ENCODE assay signal across 10 cellular contexts in the genomic region with DNA sequence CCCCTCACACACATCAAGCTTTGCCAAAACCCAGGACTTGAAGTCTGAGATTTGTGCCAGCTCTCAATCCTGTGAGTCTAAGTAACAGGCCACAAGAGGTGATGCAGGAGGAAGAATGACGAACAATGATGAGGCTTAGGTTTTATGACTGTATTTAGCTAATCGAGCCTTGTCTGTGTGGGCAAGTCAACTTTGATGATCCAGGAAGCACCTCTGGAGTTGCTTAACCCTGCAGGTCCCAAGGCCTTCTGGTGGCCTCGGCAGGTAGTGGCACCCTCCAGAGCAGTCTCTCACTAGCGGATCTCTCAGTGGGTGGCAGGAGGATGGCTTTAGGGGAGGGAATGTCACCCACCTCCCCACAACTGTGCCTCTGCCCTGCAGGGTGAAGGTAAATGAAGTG. TPM values are rescaled to one million over a fixed set of nuclear protein-coding genes. Genes with fewer than 3 reads are reported as not detected.
DNase-seq lines count a peak whose midpoint lies in the region; ATAC-seq, FAIRE-seq and TF ChIP-seq lines count a peak whose summit lies in the region.
"Had no signal": no experiment of that assay in that cellular context is flagged by ENCODE, and none has a peak within 500 bp of the region (broad histone marks: within the 10 kb centered on the region; RNA-seq: fewer than 3 reads in every experiment).

No MANE protein-coding gene starts in this region.

- H3K9ac ChIP-seq in Karpas-422 (ENCODE audit: low read length) (no peak overlapping the region), K562 (ENCODE audit: insufficient read depth in 1 of 2, low read depth in 2 of 2, low read length in 2 of 2) (no peak overlapping the region)

- no peak for FAIRE-seq in K562 (lab: Jason Lieb, UNC)
- FAIRE-seq: GM18507 had no signal

- no peaks in the 10 kb centered on the region for H3K9me3 Mint-ChIP-seq in activated CD8-positive, alpha-beta memory T cell treated with anti-CD3 and anti-CD28 coated beads, Interleukin-2, amount 10 ng/mL, durations not matched to agents 7 days and 5 days (ENCODE audit: low read depth)
- H3K9me3 Mint-ChIP-seq: CD4-positive, CD25-positive, alpha-beta regulatory T cell had no signal

- H3K9me2 ChIP-seq in Karpas-422 (replicated peaks; ENCODE audit: insufficient read depth, low read length) = no peaks in the 10 kb centered on the region

- intact Hi-C loops in K562 (cut with micrococcal nuclease) = no loop called here

- H3K36me3 ChIP-seq in Karpas-422 (ENCODE audit: insufficient read depth, low read length) (no peaks in the 10 kb centered on the region), K562 (ENCODE audit: control insufficient read depth, insufficient read depth, low read length) (no peaks in the 10 kb centered on the region), osteoblast (ENCODE audit: insufficient read depth, low read length) (no peaks in the 10 kb centered on the region)

- H4K20me1 ChIP-seq in Karpas-422 (ENCODE audit: insufficient read depth, low read depth, low read length) (no peaks in the 10 kb centered on the region), K562 (replicated peaks; ENCODE audit: control insufficient read depth, insufficient read depth, low read length) (no peaks in the 10 kb centered on the region), osteoblast (ENCODE audit: insufficient read depth, low read length) (no peaks in the 10 kb centered on the region)

- H3K9me1 ChIP-seq in K562 (ENCODE audit: control insufficient read depth, insufficient read depth, low read length) = no peaks in the 10 kb centered on the region

- DNase-seq in activated CD8-positive, alpha-beta memory T cell treated with anti-CD3 and anti-CD28 coated beads, Interleukin-2, amount 10 ng/mL, durations not matched to agents 7 days and 5 days = no peak
- DNase-seq in activated CD8-positive, alpha-beta memory T cell treated with anti-CD3 and anti-CD28 coated beads, Interleukin-2, amount 50 U/mL, for 48 hours = no peak
- peak; percentile 52 for DNase-seq in Karpas-422
- no peak for DNase-seq in K562 (ENCODE audit: extremely low read depth in 1 of 4, low spot score in 3 of 4)
- peak; percentile 91 for DNase-seq in osteoblast (ENCODE audit: insufficient read length, low spot score, missing footprints)
- no peak for DNase-seq in cerebellar nuclear complex (lab: John Stamatoyannopoulos, UW)
- no peak for DNase-seq in medulla oblongata (ENCODE audit: extremely low spot score)
- no peak for DNase-seq in NCI-H524 treated with DMSO at 0.1 percent for 48 hours (lab: John Stamatoyannopoulos, UW)

- TF ChIP-seq RAD21 in K562 (CRISPR knock-in tag; conservative IDR thresholded peaks at IDR 0.05 in 1 of 2, IDR thresholded peaks at IDR 0.05 in 1 of 2) = no peak

- in situ Hi-C loops in K562 (cut with MboI) = no loop called here

- peaks cover 15% of the 10 kb centered on the region for H3K27me3 Mint-ChIP-seq in activated CD8-positive, alpha-beta memory T cell treated with anti-CD3 and anti-CD28 coated beads, Interleukin-2, amount 10 ng/mL, durations not matched to agents 7 days and 5 days

- CTCF ChIA-PET in activated CD8-positive, alpha-beta memory T cell treated with anti-CD3 and anti-CD28 coated beads, Interleukin-2, amount 10 ng/mL, durations not matched to agents 7 days and 5 days (lab: Charles Lee) = interaction anchor here (0.8 to 3.2 kb wide), 10 partner anchors 10 to 80 kb away, joined by 3 to 17 read pairs (median 3); a partner anchor contains a TSS
- CTCF ChIA-PET in K562 (lab: Yijun Ruan, JAX; ENCODE audit: low intra/inter-chr PET ratio) = no interaction called here

- ATAC-seq in activated CD8-positive, alpha-beta memory T cell treated with anti-CD3 and anti-CD28 coated beads, Interleukin-2, amount 10 ng/mL, durations not matched to agents 7 days and 5 days = peak; percentile 43
- ATAC-seq in K562 = peak; percentile 45; the same call in 2 of the 3 replicates

- TF ChIP-seq POLR2A in K562 (conservative IDR thresholded peaks at IDR 0.05) = no peak

- H3K4me1 Mint-ChIP-seq in activated CD8-positive, alpha-beta memory T cell treated with anti-CD3 and anti-CD28 coated beads, Interleukin-2, amount 10 ng/mL, durations not matched to agents 7 days and 5 days = peaks cover 21% of the 10 kb centered on the region
- H3K4me1 Mint-ChIP-seq: CD4-positive, CD25-positive, alpha-beta regulatory T cell had no signal

- TF ChIP-seq CTCF in K562 (IDR thresholded peaks at IDR 0.05 in 2 of 3, conservative IDR thresholded peaks at IDR 0.05 in 1 of 3; ENCODE audit: insufficient read depth in 2 of 3, low read depth in 1 of 3, low read length in 3 of 3) (0 out of 6 replicates have a peak, but pooled peaks of 1 of the 3 experiments have one; percentile 30), osteoblast (IDR thresholded peaks at IDR 0.05; ENCODE audit: extremely low read depth, low read depth, low read length) (no peak)

- H3K36me3 Mint-ChIP-seq in activated CD8-positive, alpha-beta memory T cell treated with anti-CD3 and anti-CD28 coated beads, Interleukin-2, amount 10 ng/mL, durations not matched to agents 7 days and 5 days = no peaks in the 10 kb centered on the region
- H3K36me3 Mint-ChIP-seq: CD4-positive, CD25-positive, alpha-beta regulatory T cell had no signal

- no peak for TF ChIP-seq EP300 in K562 (IDR thresholded peaks at IDR 0.05; ENCODE audit: low read length)

- H3K4me2 ChIP-seq in Karpas-422 (ENCODE audit: low read depth, low read length, poor library complexity, severe bottlenecking) (no peak overlapping the region), K562 (ENCODE audit: insufficient read depth, low read length) (no peak overlapping the region), osteoblast (ENCODE audit: insufficient read depth, low read length) (no peak overlapping the region)

- WGBS in K562 (ENCODE audit: insufficient coverage, low coverage, missing lambda C conversion rate) = 39% methylated on average over 4 of the region's 4 CpGs

- peaks cover 39% of the 10 kb centered on the region for H3K4me1 ChIP-seq in Karpas-422 (ENCODE audit: low read length)
- H3K4me1 ChIP-seq in K562 (replicated peaks in 1 of 2; ENCODE audit: control insufficient read depth in 2 of 2, insufficient read depth in 2 of 2, low read length in 2 of 2) = peaks cover 31% of the 10 kb centered on the region in 2 experiments
- peaks cover 17% of the 10 kb centered on the region for H3K4me1 ChIP-seq in osteoblast (ENCODE audit: insufficient read depth, low read length)

- H3K4me3 ChIP-seq in Karpas-422 (ENCODE audit: low read length) (no peak overlapping the region), K562 (no peak overlapping the region), osteoblast (ENCODE audit: insufficient read depth, low read length) (no peak overlapping the region)

- H3K9me3 ChIP-seq in Karpas-422 (ENCODE audit: low read length) = no peaks in the 10 kb centered on the region
- H3K9me3 ChIP-seq in K562 (replicated peaks; ENCODE audit: control insufficient read depth, insufficient read depth, low read depth, low read length) = no peaks in the 10 kb centered on the region
- no peaks in the 10 kb centered on the region for H3K9me3 ChIP-seq in osteoblast (ENCODE audit: low read depth, low read length)

- H3K27me3 ChIP-seq in Karpas-422 (ENCODE audit: low read length) (no peaks in the 10 kb centered on the region), K562 (ENCODE audit: control insufficient read depth in 2 of 2, insufficient read depth in 2 of 2, low read length in 2 of 2) (no peaks in the 10 kb centered on the region), osteoblast (ENCODE audit: insufficient read depth, low read length) (no peaks in the 10 kb centered on the region)

- H3K79me2 ChIP-seq in Karpas-422 (ENCODE audit: low read length) (no peaks in the 10 kb centered on the region), K562 (ENCODE audit: control insufficient read depth, insufficient read depth, low read length) (no peaks in the 10 kb centered on the region), osteoblast (ENCODE audit: insufficient read depth, low read length) (no peaks in the 10 kb centered on the region)

- H2AFZ ChIP-seq in Karpas-422 (ENCODE audit: low read length) (no peak overlapping the region), K562 (ENCODE audit: low read depth, low read length) (peak overlapping the region; percentile 41; the same call in 1 of the 2 replicates), osteoblast (ENCODE audit: low read length) (peak overlapping the region; percentile 60)

- H3K4me3 Mint-ChIP-seq in activated CD8-positive, alpha-beta memory T cell treated with anti-CD3 and anti-CD28 coated beads, Interleukin-2, amount 10 ng/mL, durations not matched to agents 7 days and 5 days = no peak overlapping the region
- H3K4me3 Mint-ChIP-seq: CD4-positive, CD25-positive, alpha-beta regulatory T cell had no signal

- H3K27ac ChIP-seq in Karpas-422 (ENCODE audit: low read length) (no peak overlapping the region), K562 (ENCODE audit: extremely low read depth, low read depth, low read length) (no peak overlapping the region), osteoblast (ENCODE audit: low read depth, low read length) (peak overlapping the region; percentile 12)

- no TSS peak for BruUV-seq in K562 (replicated peaks; lab: Mats Ljungman, UMichigan)

- POLR2A ChIA-PET in K562 (lab: Yijun Ruan, JAX) = interaction anchor here (0.7 to 1.7 kb wide), 6 partner anchors 10 to 43 kb away, joined by 3 to 8 read pairs (median 4); no protein-coding TSS in a partner anchor

- no peak overlapping the region for H3K27ac Mint-ChIP-seq in activated CD8-positive, alpha-beta memory T cell treated with anti-CD3 and anti-CD28 coated beads, Interleukin-2, amount 10 ng/mL, durations not matched to agents 7 days and 5 days
- H3K27ac Mint-ChIP-seq: CD4-positive, CD25-positive, alpha-beta regulatory T cell had no signal

RNA-seq across cellular contexts. Expression of a gene that starts 28.7 kb away (rescaled TPM):
- total RNA-seq in activated CD8-positive, alpha-beta memory T cell treated with anti-CD3 and anti-CD28 coated beads, Interleukin-2, amount 10 ng/mL, durations not matched to agents 7 days and 5 days = 100 to 1,000 TPM; 215 to 262 TPM
- total RNA-seq in Karpas-422 (2014; rRNA removed; shearing (Covaris generic); ENCODE audit: low replicate concordance) = 213 and 402 TPM in 2 replicates
- 452 and 764 TPM in 2 replicates for total RNA-seq in K562 (2011; cell fraction: chromatin; rRNA removed; ENCODE audit: low replicate concordance)
- 478 and 540 TPM in 2 replicates for total RNA-seq in K562 (2011; cell fraction: nucleolus; rRNA removed)
- total RNA-seq in K562 (2011; cell fraction: nucleoplasm; rRNA removed) = 403 and 415 TPM in 2 replicates
- total RNA-seq in K562 (2014; rRNA removed) = 85.0 and 91.5 TPM in 2 replicates
- total RNA-seq in K562 (2014; rRNA removed; fragmentation: Illumina TruSeq; extraction: Trizol) = 70.8 and 71.7 TPM in 2 replicates
- total RNA-seq in K562 (2015; rRNA removed; fragmentation: Illumina TruSeq; extraction: Trizol) = 67.0 and 73.7 TPM in 2 replicates
- total RNA-seq in K562 (2021) = 113 and 131 TPM in 2 replicates
- polyA plus RNA-seq in K562 (2011; rRNA removed) = 132 and 208 TPM in 2 replicates
- 78.0 and 96.3 TPM in 2 replicates for polyA plus RNA-seq in K562 (2011; cell fraction: cytosol; rRNA removed)
- polyA plus RNA-seq in K562 (2011; cell fraction: nucleus; rRNA removed) = 1,392 and 1,556 TPM in 2 replicates
- polyA plus RNA-seq in K562 (2012) = 134 and 270 TPM in 2 replicates
- 96.7 and 100 TPM in 2 replicates for polyA plus RNA-seq in K562 (2014; fragmentation: Illumina TruSeq; extraction: Trizol)
- polyA plus RNA-seq in K562 (2014; fragmentation: Nextera tagmentation; extraction: Ambion mirVana) = 10 to 100 TPM; 44.2 to 73.0 TPM
- 152 and 202 TPM in 2 replicates for polyA plus RNA-seq in K562 (2014; rRNA removed)
- 81.6 and 111 TPM in 2 replicates for polyA minus RNA-seq in K562 (2011; rRNA and poly(A)+ RNA removed)
- 35.1 and 37.0 TPM in 2 replicates for polyA minus RNA-seq in K562 (2011; cell fraction: cytosol; rRNA and poly(A)+ RNA removed)
- polyA minus RNA-seq in K562 (2011; cell fraction: nucleus; rRNA and poly(A)+ RNA removed) = 206 and 291 TPM in 2 replicates
- 46.6 and 50.3 TPM in 2 replicates for total RNA-seq in osteoblast

RNA-seq across cellular contexts. Expression of a gene that starts 38.0 kb away (rescaled TPM):
- total RNA-seq in activated CD8-positive, alpha-beta memory T cell treated with anti-CD3 and anti-CD28 coated beads, Interleukin-2, amount 10 ng/mL, durations not matched to agents 7 days and 5 days = 10 to 100 TPM in 1 of 2 experiments, 1 to 10 TPM in 1; 5.4 to 14.1 TPM
- total RNA-seq in Karpas-422 (2014; rRNA removed; shearing (Covaris generic); ENCODE audit: low replicate concordance) = not detected in 2 replicates
- total RNA-seq in K562 (2011; cell fraction: chromatin; rRNA removed; ENCODE audit: low replicate concordance) = 0.46 TPM in 1 of 2 replicates, not detected in the other
- total RNA-seq in K562 (2011; cell fraction: nucleolus; rRNA removed) = 0.66 TPM in 1 of 2 replicates, not detected in the other
- 0.73 and 0.92 TPM in 2 replicates for total RNA-seq in K562 (2011; cell fraction: nucleoplasm; rRNA removed)
- total RNA-seq in K562 (2014; rRNA removed) = not detected in 2 replicates
- not detected in 2 replicates for total RNA-seq in K562 (2014; rRNA removed; fragmentation: Illumina TruSeq; extraction: Trizol)
- not detected in 2 replicates for total RNA-seq in K562 (2015; rRNA removed; fragmentation: Illumina TruSeq; extraction: Trizol)
- 0.49 TPM in 1 of 2 replicates, not detected in the other for total RNA-seq in K562 (2021)
- 0.14 and 0.22 TPM in 2 replicates for polyA plus RNA-seq in K562 (2011; rRNA removed)
- polyA plus RNA-seq in K562 (2011; cell fraction: cytosol; rRNA removed) = 0.13 TPM in 1 of 2 replicates, not detected in the other
- polyA plus RNA-seq in K562 (2011; cell fraction: nucleus; rRNA removed) = 0.52 and 1.4 TPM in 2 replicates
- 0.78 TPM in 1 of 2 replicates, not detected in the other for polyA plus RNA-seq in K562 (2012)
- 0.21 TPM in 1 of 2 replicates, not detected in the other for polyA plus RNA-seq in K562 (2014; fragmentation: Illumina TruSeq; extraction: Trizol)
- not detected for polyA plus RNA-seq in K562 (2014; fragmentation: Nextera tagmentation; extraction: Ambion mirVana)
- not detected in 2 replicates for polyA plus RNA-seq in K562 (2014; rRNA removed)
- polyA minus RNA-seq in K562 (2011; rRNA and poly(A)+ RNA removed) = not detected in 2 replicates
- polyA minus RNA-seq in K562 (2011; cell fraction: cytosol; rRNA and poly(A)+ RNA removed) = not detected in 2 replicates
- polyA minus RNA-seq in K562 (2011; cell fraction: nucleus; rRNA and poly(A)+ RNA removed) = not detected in 2 replicates
- total RNA-seq in osteoblast = 117 and 121 TPM in 2 replicates

RNA-seq across cellular contexts. Expression of a gene that starts 41.9 kb away (rescaled TPM):
- not detected for total RNA-seq in activated CD8-positive, alpha-beta memory T cell treated with anti-CD3 and anti-CD28 coated beads, Interleukin-2, amount 10 ng/mL, durations not matched to agents 7 days and 5 days
- total RNA-seq in Karpas-422 (2014; rRNA removed; shearing (Covaris generic); ENCODE audit: low replicate concordance) = 0.97 and 2.7 TPM in 2 replicates
- not detected in 2 replicates for total RNA-seq in K562 (2011; cell fraction: chromatin; rRNA removed; ENCODE audit: low replicate concordance)
- not detected in 2 replicates for total RNA-seq in K562 (2011; cell fraction: nucleolus; rRNA removed)
- not detected in 2 replicates for total RNA-seq in K562 (2011; cell fraction: nucleoplasm; rRNA removed)
- total RNA-seq in K562 (2014; rRNA removed) = not detected in 2 replicates
- total RNA-seq in K562 (2014; rRNA removed; fragmentation: Illumina TruSeq; extraction: Trizol) = not detected in 2 replicates
- not detected in 2 replicates for total RNA-seq in K562 (2015; rRNA removed; fragmentation: Illumina TruSeq; extraction: Trizol)
- 0.16 TPM in 1 of 2 replicates, not detected in the other for total RNA-seq in K562 (2021)
- polyA plus RNA-seq in K562 (2011; rRNA removed) = not detected in 2 replicates
- polyA plus RNA-seq in K562 (2011; cell fraction: cytosol; rRNA removed) = not detected in 2 replicates
- not detected in 2 replicates for polyA plus RNA-seq in K562 (2011; cell fraction: nucleus; rRNA removed)
- polyA plus RNA-seq in K562 (2012) = 0.16 and 0.17 TPM in 2 replicates
- not detected in 2 replicates for polyA plus RNA-seq in K562 (2014; fragmentation: Illumina TruSeq; extraction: Trizol)
- under 1 TPM in 1 of 2 experiments, not detected in 1; 0.03 TPM for polyA plus RNA-seq in K562 (2014; fragmentation: Nextera tagmentation; extraction: Ambion mirVana)
- not detected in 2 replicates for polyA plus RNA-seq in K562 (2014; rRNA removed)
- polyA minus RNA-seq in K562 (2011; rRNA and poly(A)+ RNA removed) = not detected in 2 replicates
- polyA minus RNA-seq in K562 (2011; cell fraction: cytosol; rRNA and poly(A)+ RNA removed) = not detected in 2 replicates
- not detected in 2 replicates for polyA minus RNA-seq in K562 (2011; cell fraction: nucleus; rRNA and poly(A)+ RNA removed)
- total RNA-seq in osteoblast = not detected in 2 replicates
- total RNA-seq: CD4-positive, CD25-positive, alpha-beta regulatory T cell had no signal

RNA-seq across cellular contexts. Expression of a gene that starts 48.5 kb away (rescaled TPM):
- 10 to 100 TPM; 56.1 to 80.8 TPM for total RNA-seq in activated CD8-positive, alpha-beta memory T cell treated with anti-CD3 and anti-CD28 coated beads, Interleukin-2, amount 10 ng/mL, durations not matched to agents 7 days and 5 days
- 48.7 and 52.7 TPM in 2 replicates for total RNA-seq in Karpas-422 (2014; rRNA removed; shearing (Covaris generic); ENCODE audit: low replicate concordance)
- total RNA-seq in K562 (2011; cell fraction: chromatin; rRNA removed; ENCODE audit: low replicate concordance) = 97.0 and 141 TPM in 2 replicates
- 104 and 118 TPM in 2 replicates for total RNA-seq in K562 (2011; cell fraction: nucleolus; rRNA removed)
- total RNA-seq in K562 (2011; cell fraction: nucleoplasm; rRNA removed) = 88.2 and 97.7 TPM in 2 replicates
- total RNA-seq in K562 (2014; rRNA removed) = 18.6 and 22.0 TPM in 2 replicates
- total RNA-seq in K562 (2014; rRNA removed; fragmentation: Illumina TruSeq; extraction: Trizol) = 38.7 and 57.0 TPM in 2 replicates
- 39.7 and 40.5 TPM in 2 replicates for total RNA-seq in K562 (2015; rRNA removed; fragmentation: Illumina TruSeq; extraction: Trizol)
- total RNA-seq in K562 (2021) = 61.4 and 67.7 TPM in 2 replicates
- polyA plus RNA-seq in K562 (2011; rRNA removed) = 57.2 and 59.8 TPM in 2 replicates
- polyA plus RNA-seq in K562 (2011; cell fraction: cytosol; rRNA removed) = 41.0 and 52.4 TPM in 2 replicates
- polyA plus RNA-seq in K562 (2011; cell fraction: nucleus; rRNA removed) = 34.1 and 41.0 TPM in 2 replicates
- polyA plus RNA-seq in K562 (2012) = 109 and 147 TPM in 2 replicates
- polyA plus RNA-seq in K562 (2014; fragmentation: Illumina TruSeq; extraction: Trizol) = 68.1 and 68.6 TPM in 2 replicates
- polyA plus RNA-seq in K562 (2014; fragmentation: Nextera tagmentation; extraction: Ambion mirVana) = 1 to 10 TPM; 2.0 to 2.8 TPM
- 40.7 and 41.4 TPM in 2 replicates for polyA plus RNA-seq in K562 (2014; rRNA removed)
- polyA minus RNA-seq in K562 (2011; rRNA and poly(A)+ RNA removed) = 79.5 and 101 TPM in 2 replicates
- 31.0 and 35.6 TPM in 2 replicates for polyA minus RNA-seq in K562 (2011; cell fraction: cytosol; rRNA and poly(A)+ RNA removed)
- 12.5 and 16.4 TPM in 2 replicates for polyA minus RNA-seq in K562 (2011; cell fraction: nucleus; rRNA and poly(A)+ RNA removed)
- 144 and 165 TPM in 2 replicates for total RNA-seq in osteoblast

RNA-seq across cellular contexts. Expression of a gene that starts 58.2 kb away (rescaled TPM):
- total RNA-seq in activated CD8-positive, alpha-beta memory T cell treated with anti-CD3 and anti-CD28 coated beads, Interleukin-2, amount 10 ng/mL, durations not matched to agents 7 days and 5 days = 10 to 100 TPM; 28.0 to 30.4 TPM
- 26.8 and 32.0 TPM in 2 replicates for total RNA-seq in Karpas-422 (2014; rRNA removed; shearing (Covaris generic); ENCODE audit: low replicate concordance)
- 19.2 and 41.8 TPM in 2 replicates for total RNA-seq in K562 (2011; cell fraction: chromatin; rRNA removed; ENCODE audit: low replicate concordance)
- 21.8 and 24.3 TPM in 2 replicates for total RNA-seq in K562 (2011; cell fraction: nucleolus; rRNA removed)
- total RNA-seq in K562 (2011; cell fraction: nucleoplasm; rRNA removed) = 31.2 and 41.6 TPM in 2 replicates
- 25.5 and 30.9 TPM in 2 replicates for total RNA-seq in K562 (2014; rRNA removed)
- total RNA-seq in K562 (2014; rRNA removed; fragmentation: Illumina TruSeq; extraction: Trizol) = 27.4 and 27.7 TPM in 2 replicates
- 24.8 and 28.2 TPM in 2 replicates for total RNA-seq in K562 (2015; rRNA removed; fragmentation: Illumina TruSeq; extraction: Trizol)
- 39.0 and 41.5 TPM in 2 replicates for total RNA-seq in K562 (2021)
- 29.2 and 35.5 TPM in 2 replicates for polyA plus RNA-seq in K562 (2011; rRNA removed)
- 33.9 and 37.5 TPM in 2 replicates for polyA plus RNA-seq in K562 (2011; cell fraction: cytosol; rRNA removed)
- polyA plus RNA-seq in K562 (2011; cell fraction: nucleus; rRNA removed) = 16.9 and 17.6 TPM in 2 replicates
- 10.9 and 17.5 TPM in 2 replicates for polyA plus RNA-seq in K562 (2012)
- 29.6 and 35.5 TPM in 2 replicates for polyA plus RNA-seq in K562 (2014; fragmentation: Illumina TruSeq; extraction: Trizol)
- polyA plus RNA-seq in K562 (2014; fragmentation: Nextera tagmentation; extraction: Ambion mirVana) = 10 to 100 TPM; 16.6 to 23.1 TPM
- 23.4 and 24.9 TPM in 2 replicates for polyA plus RNA-seq in K562 (2014; rRNA removed)
- 35.4 and 48.7 TPM in 2 replicates for polyA minus RNA-seq in K562 (2011; rRNA and poly(A)+ RNA removed)
- 21.9 and 29.9 TPM in 2 replicates for polyA minus RNA-seq in K562 (2011; cell fraction: cytosol; rRNA and poly(A)+ RNA removed)
- 11.6 and 16.1 TPM in 2 replicates for polyA minus RNA-seq in K562 (2011; cell fraction: nucleus; rRNA and poly(A)+ RNA removed)
- total RNA-seq in osteoblast = 31.5 and 32.4 TPM in 2 replicates

Comparison
In these comparisons a context has a peak if more than half of its experiments do, and no peak if none do; other contexts are left out.
1. DNase-seq: peak in Karpas-422 (single experiment) and osteoblast (single experiment); none in activated CD8-positive, alpha-beta memory T cell treated with anti-CD3 and anti-CD28 coated beads, Interleukin-2, amount 10 ng/mL, durations not matched to agents 7 days and 5 days (single experiment), activated CD8-positive, alpha-beta memory T cell treated with anti-CD3 and anti-CD28 coated beads, Interleukin-2, amount 50 U/mL, for 48 hours (single experiment), K562 (0 of 4), cerebellar nuclear complex (0 of 2), medulla oblongata (single experiment) and NCI-H524 treated with DMSO at 0.1 percent for 48 hours (single experiment).